In genomic region chr1:202148391-202148790, GRCh38 we compare ENCODE assay signal across 1 cellular context.
TF ChIP-seq lines count a peak whose summit lies in the region.

No MANE protein-coding gene starts in this region.

TF ChIP-seq in H1, 55 proteins besides CTCF, POLR2A, EP300 and RAD21:
- TF ChIP-seq JUND (IDR thresholded peaks at IDR 0.05; ENCODE audit: low read length) (no peak), CHD1 (IDR thresholded peaks at IDR 0.05; ENCODE audit: low read depth, low read length) (no peak), HDAC2 (IDR thresholded peaks at IDR 0.05; ENCODE audit: borderline replicate concordance in 1 of 2, low read depth in 2 of 2, low read length in 2 of 2) (no peak), CTBP2 (IDR thresholded peaks at IDR 0.05; ENCODE audit: borderline replicate concordance, insufficient read depth, insufficient read length, low read length) (no peak), POLR2AphosphoS5 (IDR thresholded peaks at IDR 0.05; ENCODE audit: low read depth, low read length) (no peak), NRF1 (IDR thresholded peaks at IDR 0.05; ENCODE audit: low read depth, low read length) (no peak), JUN (IDR thresholded peaks at IDR 0.05; ENCODE audit: low read depth, low read length) (no peak)
